8 cellular contexts compared by ENCODE assay signal in genomic region chr15:82045892-82046667, GRCh38. TPM values are rescaled to one million over a fixed set of nuclear protein-coding genes. Genes with fewer than 3 reads are reported as not detected.
A peak's percentile ranks its signal among the peaks of the same experiment; 100 is the strongest.
DNase-seq lines count a peak whose midpoint lies in the region; ATAC-seq and TF ChIP-seq lines count a peak whose summit lies in the region.

Gene MEX3B, minus strand, starts transcription at chr15:82046018. Its CDS starts 313 bp downstream, at chr15:82045705.

- CTCF ChIA-PET in AG04450 (lab: Charles Lee): interaction anchor here (0.6 to 1.4 kb wide), 4 partner anchors 11 to 624 kb away, joined by 3 to 5 read pairs (median 3); no protein-coding TSS in a partner anchor

- peak within 1 kb of the TSS; percentile 84 for H3K4me3 Mint-ChIP-seq in central memory CD8-positive, alpha-beta T cell

- peaks cover 7% of the 10 kb centered on the region for H3K4me1 Mint-ChIP-seq in central memory CD8-positive, alpha-beta T cell

- H3K9me3 Mint-ChIP-seq in central memory CD8-positive, alpha-beta T cell: no peaks in the 10 kb centered on the region

- POLR2A ChIA-PET in AG04450 (lab: Yijun Ruan, JAX): interaction anchor here (0.5 to 2.3 kb wide), 10 partner anchors 11 to 404 kb away, joined by 3 to 12 read pairs (median 4); no protein-coding TSS in a partner anchor

- TF ChIP-seq CTCF in AG04450 (IDR thresholded peaks at IDR 0.05; ENCODE audit: low read depth, low read length): no peak

- no peaks in the 10 kb centered on the region for H3K27me3 ChIP-seq in AG04450 (ENCODE audit: control insufficient read depth, insufficient read depth, low read length)

- H3K9me3 ChIP-seq in AG04450 (ENCODE audit: control insufficient read depth, insufficient read depth, low read length): peaks cover 2% of the 10 kb centered on the region; the same call in 1 of the 2 replicates

- peak within 1 kb of the TSS; percentile 67 for H3K27ac Mint-ChIP-seq in central memory CD8-positive, alpha-beta T cell (ENCODE audit: low read depth)

- peak within 1 kb of the TSS; percentile 98 for H3K27ac ChIP-seq in AG04450 (ENCODE audit: low read depth, low read length)

- DNase-seq in AG04450 (ENCODE audit: low read depth, low spot score): peak; percentile 96
- peak; percentile 96 for DNase-seq in NCI-H345 (lab: John Stamatoyannopoulos, UW)
- peak; percentile 24 to 65 for DNase-seq in central memory CD8-positive, alpha-beta T cell (ENCODE audit: low spot score in 2 of 2)
- peak; percentile 99 for DNase-seq in islet precursor cell
- DNase-seq in stimulated activated CD4-positive, alpha-beta T cell treated with anti-CD3 and anti-CD28 coated beads, Interleukin-12 subunit alpha, Interleukin-12 subunit beta, amount 100 ng/mL, for 24 hours (ENCODE audit: low read depth in 2 of 2): peak; percentile 85 to 91

- peaks cover 5% of the 10 kb centered on the region for H3K36me3 Mint-ChIP-seq in central memory CD8-positive, alpha-beta T cell (ENCODE audit: insufficient read depth)

- peak; percentile 64 for ATAC-seq in GM19025 (IDR thresholded peaks at IDR 0.05; ENCODE audit: low read depth, unreplicated experiment)
- peak; percentile 67 for ATAC-seq in HG03342 (IDR thresholded peaks at IDR 0.05; ENCODE audit: unreplicated experiment)
- peak; percentile 77 to 82 for ATAC-seq in activated CD4-positive, CD25-positive, alpha-beta regulatory T cell treated with anti-CD3 and anti-CD28 coated beads, Interleukin-2, amount 50 U/mL, for 24 hours
- peak; percentile 69 for ATAC-seq in central memory CD8-positive, alpha-beta T cell (replicated peaks; ENCODE audit: extremely low read depth, poor library complexity, severe bottlenecking)

- H3K27me3 Mint-ChIP-seq in central memory CD8-positive, alpha-beta T cell: peaks cover 24% of the 10 kb centered on the region

- H3K4me3 ChIP-seq in AG04450 (ENCODE audit: low read depth, low read length): peak within 1 kb of the TSS; percentile 89

RNA-seq across cellular contexts. Expression of gene MEX3B, which starts in this region (rescaled TPM):
- 6.3 TPM in 2 replicates for polyA plus RNA-seq in AG04450 (2011; rRNA removed)
- polyA minus RNA-seq in AG04450 (2011; rRNA and poly(A)+ RNA removed): 6.6 and 9.2 TPM in 2 replicates

Comparison
In these comparisons a context has a peak if more than half of its experiments do, and no peak if none do; other contexts are left out.
1. Peak in every context shown above with its lines: DNase-seq, ATAC-seq, H3K4me3 ChIP-seq and H3K27ac ChIP-seq.
2. DNase-seq: peak in every context shown above with its lines; median percentile 99 in islet precursor cell; 96 in AG04450; 96 in NCI-H345; 88 in stimulated activated CD4-positive, alpha-beta T cell treated with anti-CD3 and anti-CD28 coated beads, Interleukin-12 subunit alpha, Interleukin-12 subunit beta, amount 100 ng/mL, for 24 hours; 44 in central memory CD8-positive, alpha-beta T cell.